In the genomic region with DNA sequence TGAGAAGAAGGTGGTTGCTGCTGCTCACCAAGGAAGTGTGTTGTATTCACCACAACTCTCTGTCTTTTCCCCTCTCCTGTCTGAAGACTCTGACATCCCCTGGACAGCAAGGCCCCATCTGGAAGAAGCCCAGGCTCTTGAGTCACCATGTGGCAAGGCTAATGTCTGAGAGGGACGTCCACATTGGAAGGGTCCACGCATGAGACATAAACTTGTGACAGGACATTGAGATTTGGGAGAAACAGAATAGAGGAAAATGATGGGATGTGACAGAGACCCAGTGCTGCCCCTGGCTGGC, we compare ENCODE assay signal across 15 cellular contexts.
"Had no signal": no experiment of that assay in that cellular context is flagged by ENCODE, and none has a peak within 500 bp of the region (broad histone marks: within the 10 kb centered on the region; RNA-seq: fewer than 3 reads in every experiment).

No MANE protein-coding gene starts in this region.

- H3K27me3 ChIP-seq: gastroesophageal sphincter, ovary, thyroid gland had no signal

- H3K36me3 ChIP-seq: breast epithelium, gastroesophageal sphincter, neural progenitor cell, ovary, thyroid gland had no signal

- DNase-seq: activated CD4-positive, alpha-beta T cell treated with anti-CD3 and anti-CD28 coated beads, Interleukin-2, amount 10 ng/mL, durations not matched to agents 7 days and 5 days; activated CD8-positive, alpha-beta memory T cell treated with anti-CD3 and anti-CD28 coated beads, Interleukin-2, amount 50 U/mL, for 48 hours; activated gamma-delta T cell; activated T-cell treated with anti-CD3 and anti-CD28 coated beads, Interleukin-2, amount 50 U/mL, for 72 hours; erythroblast; left ventricle myocardium superior; midbrain; thyroid gland had no signal

- H3K4me1 ChIP-seq: breast epithelium, thyroid gland had no signal

- H3K9ac ChIP-seq: neural progenitor cell had no signal

- H3K4me1 Mint-ChIP-seq: activated CD4-positive, alpha-beta T cell treated with anti-CD3 and anti-CD28 coated beads, Interleukin-2, amount 10 ng/mL, durations not matched to agents 7 days and 5 days; stimulated activated effector memory CD8-positive, alpha-beta T cell treated with anti-CD3 and anti-CD28 coated beads, Interleukin-12 subunit alpha, Interleukin-12 subunit beta, amount 100 ng/mL, for 72 hours had no signal

- H2AFZ ChIP-seq: neural progenitor cell had no signal

- H3K27ac ChIP-seq: breast epithelium, gastroesophageal sphincter, neural progenitor cell, ovary, thyroid gland had no signal

- H3K4me3 ChIP-seq: breast epithelium, gastroesophageal sphincter, neural progenitor cell, ovary, thyroid gland had no signal

- H3K36me3 Mint-ChIP-seq: activated naive CD8-positive, alpha-beta T cell; neural progenitor cell; stimulated activated effector memory CD8-positive, alpha-beta T cell treated with anti-CD3 and anti-CD28 coated beads, Interleukin-12 subunit alpha, Interleukin-12 subunit beta, amount 100 ng/mL, for 72 hours had no signal

- H3K9me3 ChIP-seq: breast epithelium, gastroesophageal sphincter, ovary, thyroid gland had no signal

- H3K27ac Mint-ChIP-seq: activated CD4-positive, alpha-beta T cell treated with anti-CD3 and anti-CD28 coated beads, Interleukin-2, amount 10 ng/mL, durations not matched to agents 7 days and 5 days; activated naive CD8-positive, alpha-beta T cell; activated T-cell treated with anti-CD3 and anti-CD28 coated beads, Interleukin-2, amount 50 U/mL, for 72 hours; neural progenitor cell; stimulated activated effector memory CD8-positive, alpha-beta T cell treated with anti-CD3 and anti-CD28 coated beads, Interleukin-12 subunit alpha, Interleukin-12 subunit beta, amount 100 ng/mL, for 72 hours; T-helper 2 cell treated with Interferon-gamma antibody and Interleukin-4, amounts not matched to agents 5 μg/mL and 100 μg/mL, for 36 hours had no signal

- H3K4me3 Mint-ChIP-seq: activated CD4-positive, alpha-beta T cell treated with anti-CD3 and anti-CD28 coated beads, Interleukin-2, amount 10 ng/mL, durations not matched to agents 7 days and 5 days; activated naive CD8-positive, alpha-beta T cell; activated T-cell treated with anti-CD3 and anti-CD28 coated beads, Interleukin-2, amount 50 U/mL, for 72 hours; neural progenitor cell; stimulated activated effector memory CD8-positive, alpha-beta T cell treated with anti-CD3 and anti-CD28 coated beads, Interleukin-12 subunit alpha, Interleukin-12 subunit beta, amount 100 ng/mL, for 72 hours; T-helper 2 cell treated with Interferon-gamma antibody and Interleukin-4, amounts not matched to agents 5 μg/mL and 100 μg/mL, for 36 hours had no signal

- H3K9me3 Mint-ChIP-seq: activated CD4-positive, alpha-beta T cell treated with anti-CD3 and anti-CD28 coated beads, Interleukin-2, amount 10 ng/mL, durations not matched to agents 7 days and 5 days; activated T-cell treated with anti-CD3 and anti-CD28 coated beads, Interleukin-2, amount 50 U/mL, for 72 hours; stimulated activated effector memory CD8-positive, alpha-beta T cell treated with anti-CD3 and anti-CD28 coated beads, Interleukin-12 subunit alpha, Interleukin-12 subunit beta, amount 100 ng/mL, for 72 hours; T-helper 2 cell treated with Interferon-gamma antibody and Interleukin-4, amounts not matched to agents 5 μg/mL and 100 μg/mL, for 36 hours had no signal
